Comparison of ENCODE assay signal across 19 cellular contexts in genomic region chr13:98981596-98982195, GRCh38. TPM values are rescaled to one million over a fixed set of nuclear protein-coding genes. Genes with fewer than 3 reads are reported as not detected.
A peak's percentile ranks its signal among the peaks of the same experiment; 100 is the strongest.
DNase-seq lines count a peak whose midpoint lies in the region; ATAC-seq and TF ChIP-seq lines count a peak whose summit lies in the region.
"Had no signal": no experiment of that assay in that cellular context is flagged by ENCODE, and none has a peak within 500 bp of the region (broad histone marks: within the 10 kb centered on the region; RNA-seq: fewer than 3 reads in every experiment).

No MANE protein-coding gene starts in this region.

- BruUV-seq in OCI-LY7 (replicated peaks; lab: Mats Ljungman, UMichigan) = no TSS peak

- DNase-seq in DND-41 (peak; percentile 54), HT1080 (ENCODE audit: low read depth) (peak; percentile 92), memory B cell (ENCODE audit: low spot score in 2 of 2) (no peak), OCI-LY7 (ENCODE audit: low spot score) (no peak), heart left ventricle (no peak), T-helper 9 cell (no peak)
- no peak for DNase-seq in activated T-helper 1 cell treated with anti-CD3 and anti-CD28 coated beads, Interleukin-12 subunit alpha, Interleukin-12 subunit beta, Interleukin-2, Interleukin-4 antibody, amounts not matched to agents 30 ng/mL and 10 ng/mL and 1 ng/mL, durations not matched to agents 14 hours and 24 hours and 36 hours (ENCODE audit: low spot score)
- DNase-seq: activated B cell treated with CpG ODN at 0.5 μM for 24 hours; activated T-cell treated with anti-CD3 and anti-CD28 coated beads, Interleukin-2, amount 50 U/mL, for 4 hours; brain microvascular endothelial cell; effector CD8-positive, alpha-beta T cell; foreskin keratinocyte; GF-D8; mammary epithelial cell; NCI-H1436 treated with DMSO at 0.1 percent for 48 hours; NCI-H446 treated with DMSO at 0.1 percent for 48 hours; stimulated activated CD4-positive, alpha-beta T cell treated with anti-CD3 and anti-CD28 coated beads, Interleukin-4, amount 100 ng/mL, for 4 hours; upper lobe of left lung had no signal

- H3K79me2 ChIP-seq in DND-41 (ENCODE audit: insufficient read depth, low read length) (no peaks in the 10 kb centered on the region), OCI-LY7 (ENCODE audit: insufficient read depth, low read depth, low read length) (no peaks in the 10 kb centered on the region)

- TF ChIP-seq CTCF in DND-41 (IDR thresholded peaks at IDR 0.05; ENCODE audit: borderline replicate concordance, extremely low read depth, low read length, poor library complexity, severe bottlenecking) = no peak
- no peak for TF ChIP-seq CTCF in OCI-LY7 (conservative IDR thresholded peaks at IDR 0.05; ENCODE audit: low read length)
- no peak for TF ChIP-seq CTCF in heart left ventricle (IDR thresholded peaks at IDR 0.05)

- H3K36me3 Mint-ChIP-seq in activated T-helper 1 cell treated with anti-CD3 and anti-CD28 coated beads, Interleukin-12 subunit alpha, Interleukin-12 subunit beta, Interleukin-2, Interleukin-4 antibody, amounts not matched to agents 30 ng/mL and 10 ng/mL and 1 ng/mL, durations not matched to agents 14 hours and 24 hours and 36 hours (ENCODE audit: low read depth) = peaks cover 2% of the 10 kb centered on the region
- peaks cover 5% of the 10 kb centered on the region for H3K36me3 Mint-ChIP-seq in memory B cell

- H3K27ac Mint-ChIP-seq in activated T-helper 1 cell treated with anti-CD3 and anti-CD28 coated beads, Interleukin-12 subunit alpha, Interleukin-12 subunit beta, Interleukin-2, Interleukin-4 antibody, amounts not matched to agents 30 ng/mL and 10 ng/mL and 1 ng/mL, durations not matched to agents 14 hours and 24 hours and 36 hours = peak overlapping the region; percentile 18
- H3K27ac Mint-ChIP-seq in memory B cell = peak overlapping the region; percentile 35
- H3K27ac Mint-ChIP-seq: activated B cell treated with CpG ODN at 0.5 μM for 24 hours had no signal

- H3K36me3 ChIP-seq in DND-41 (ENCODE audit: insufficient read depth, low read length) = no peaks in the 10 kb centered on the region
- no peaks in the 10 kb centered on the region for H3K36me3 ChIP-seq in OCI-LY7 (ENCODE audit: insufficient read depth, low read length)
- no peaks in the 10 kb centered on the region for H3K36me3 ChIP-seq in heart left ventricle
- H3K36me3 ChIP-seq: brain microvascular endothelial cell, upper lobe of left lung had no signal

- intact Hi-C loops in activated T-helper 1 cell treated with anti-CD3 and anti-CD28 coated beads, Interleukin-12 subunit alpha, Interleukin-12 subunit beta, Interleukin-2, Interleukin-4 antibody, amounts not matched to agents 30 ng/mL and 10 ng/mL and 1 ng/mL, durations not matched to agents 14 hours and 24 hours and 36 hours (cut with micrococcal nuclease) = no loop called here
- intact Hi-C loops in OCI-LY7 (cut with micrococcal nuclease; ENCODE audit: unreplicated experiment) (no loop called here), heart left ventricle (cut with DNase I) (no loop called here)

- H3K4me1 Mint-ChIP-seq in activated T-helper 1 cell treated with anti-CD3 and anti-CD28 coated beads, Interleukin-12 subunit alpha, Interleukin-12 subunit beta, Interleukin-2, Interleukin-4 antibody, amounts not matched to agents 30 ng/mL and 10 ng/mL and 1 ng/mL, durations not matched to agents 14 hours and 24 hours and 36 hours (ENCODE audit: low read depth) = peaks cover 53% of the 10 kb centered on the region
- peaks cover 8% of the 10 kb centered on the region for H3K4me1 Mint-ChIP-seq in memory B cell
- H3K4me1 Mint-ChIP-seq: activated B cell treated with CpG ODN at 0.5 μM for 24 hours had no signal

- H3K4me3 Mint-ChIP-seq in activated T-helper 1 cell treated with anti-CD3 and anti-CD28 coated beads, Interleukin-12 subunit alpha, Interleukin-12 subunit beta, Interleukin-2, Interleukin-4 antibody, amounts not matched to agents 30 ng/mL and 10 ng/mL and 1 ng/mL, durations not matched to agents 14 hours and 24 hours and 36 hours = peak overlapping the region; percentile 1
- no peak overlapping the region for H3K4me3 Mint-ChIP-seq in memory B cell
- H3K4me3 Mint-ChIP-seq: activated B cell treated with CpG ODN at 0.5 μM for 24 hours; activated T-cell treated with anti-CD3 and anti-CD28 coated beads, Interleukin-2, amount 50 U/mL, for 4 hours had no signal

- POLR2A ChIA-PET in OCI-LY7 (lab: Charles Lee) = interaction anchor here (0.7 kb wide), 1 partner anchor 90 kb away, joined by 3 read pairs; no protein-coding TSS in a partner anchor

- peak overlapping the region; percentile 47 for H3K27ac ChIP-seq in DND-41 (ENCODE audit: low read length)
- H3K27ac ChIP-seq in OCI-LY7 (ENCODE audit: low read depth, low read length, poor library complexity, severe bottlenecking) = no peak overlapping the region
- H3K27ac ChIP-seq in heart left ventricle = no peak overlapping the region
- H3K27ac ChIP-seq: brain microvascular endothelial cell, foreskin keratinocyte had no signal

- H3K9ac ChIP-seq in DND-41 (ENCODE audit: low read depth, low read length) = no peak overlapping the region

- 73 to 77% (median 75%) methylated on average over 9 of the region's 9 CpGs for WGBS in heart left ventricle, 4 donors

- CTCF ChIA-PET in OCI-LY7 (lab: Charles Lee; ENCODE audit: unreplicated experiment) = no interaction called here

- H3K4me3 ChIP-seq in DND-41 (ENCODE audit: low read depth in 1 of 2, low read length in 2 of 2) = no peak overlapping the region
- H3K4me3 ChIP-seq in OCI-LY7 (ENCODE audit: low read depth, low read length, poor library complexity, severe bottlenecking) = no peak overlapping the region
- H3K4me3 ChIP-seq in heart left ventricle = no peak overlapping the region
- H3K4me3 ChIP-seq: upper lobe of left lung had no signal

- H3K9me2 ChIP-seq in OCI-LY7 (ENCODE audit: insufficient read depth, low read length) = no peaks in the 10 kb centered on the region

- H2AFZ ChIP-seq in DND-41 (ENCODE audit: low read depth, low read length) (no peak overlapping the region), OCI-LY7 (ENCODE audit: low read length) (no peak overlapping the region)

- H3K4me1 ChIP-seq in DND-41 (ENCODE audit: insufficient read depth, low read length) (peaks cover 73% of the 10 kb centered on the region), OCI-LY7 (ENCODE audit: insufficient read depth, low read length, poor library complexity, severe bottlenecking) (no peaks in the 10 kb centered on the region), heart left ventricle (peaks cover 0 to 46% (median 16%) of the 10 kb centered on the region in 12 donors)

- H3K4me2 ChIP-seq in DND-41 (ENCODE audit: insufficient read depth, low read length) = no peak overlapping the region
- H3K4me2 ChIP-seq in OCI-LY7 (ENCODE audit: low read length) = no peak overlapping the region

- peak; percentile 24 for ATAC-seq in DND-41 (ENCODE audit: insufficient read depth, low read depth)
- no peak for ATAC-seq in memory B cell (ENCODE audit: low read depth)
- ATAC-seq in HG03196 (IDR thresholded peaks at IDR 0.05; ENCODE audit: unreplicated experiment) = no peak
- no peak for ATAC-seq in heart left ventricle
- ATAC-seq: foreskin keratinocyte had no signal

- no peaks in the 10 kb centered on the region for H3K9me3 Mint-ChIP-seq in activated T-helper 1 cell treated with anti-CD3 and anti-CD28 coated beads, Interleukin-12 subunit alpha, Interleukin-12 subunit beta, Interleukin-2, Interleukin-4 antibody, amounts not matched to agents 30 ng/mL and 10 ng/mL and 1 ng/mL, durations not matched to agents 14 hours and 24 hours and 36 hours
- no peaks in the 10 kb centered on the region for H3K9me3 Mint-ChIP-seq in memory B cell
- H3K9me3 Mint-ChIP-seq: activated B cell treated with CpG ODN at 0.5 μM for 24 hours; activated T-cell treated with anti-CD3 and anti-CD28 coated beads, Interleukin-2, amount 50 U/mL, for 4 hours had no signal

- no peaks in the 10 kb centered on the region for H3K27me3 Mint-ChIP-seq in activated T-helper 1 cell treated with anti-CD3 and anti-CD28 coated beads, Interleukin-12 subunit alpha, Interleukin-12 subunit beta, Interleukin-2, Interleukin-4 antibody, amounts not matched to agents 30 ng/mL and 10 ng/mL and 1 ng/mL, durations not matched to agents 14 hours and 24 hours and 36 hours (ENCODE audit: insufficient read depth)
- H3K27me3 Mint-ChIP-seq in memory B cell = no peaks in the 10 kb centered on the region
- H3K27me3 Mint-ChIP-seq: activated B cell treated with CpG ODN at 0.5 μM for 24 hours had no signal

- H3K9me3 ChIP-seq in DND-41 (ENCODE audit: insufficient read depth, low read length, severe bottlenecking) (no peaks in the 10 kb centered on the region), OCI-LY7 (ENCODE audit: low read length) (no peaks in the 10 kb centered on the region), heart left ventricle (no peaks in the 10 kb centered on the region)
- H3K9me3 ChIP-seq: upper lobe of left lung had no signal

- TF ChIP-seq POLR2A in heart left ventricle (IDR thresholded peaks at IDR 0.05) = no peak

- H4K20me1 ChIP-seq in DND-41 (ENCODE audit: insufficient read depth, low read length) = no peaks in the 10 kb centered on the region
- H4K20me1 ChIP-seq in OCI-LY7 (ENCODE audit: insufficient read depth, low read length) = no peaks in the 10 kb centered on the region

- no peaks in the 10 kb centered on the region for H3K27me3 ChIP-seq in DND-41 (ENCODE audit: insufficient read depth, low read length, poor library complexity)
- H3K27me3 ChIP-seq in heart left ventricle = peaks cover 0 to 7% (median 0%) of the 10 kb centered on the region in 9 donors
- H3K27me3 ChIP-seq: brain microvascular endothelial cell, foreskin keratinocyte, upper lobe of left lung had no signal

RNA-seq across cellular contexts. Expression of gene DOCK9, which starts 3.8 kb away (rescaled TPM):
- 58.1 and 77.7 TPM in 2 replicates for total RNA-seq in HT1080 (2014; rRNA removed; shearing (Covaris generic))
- 57.0 and 70.3 TPM in 2 replicates for polyA plus RNA-seq in HT1080 (2015; cell fraction: cytosol; rRNA removed)
- 153 and 159 TPM in 2 replicates for polyA plus RNA-seq in HT1080 (2015; cell fraction: nucleus; rRNA removed)
- 36.0 and 38.7 TPM in 2 replicates for total RNA-seq in activated T-helper 1 cell treated with anti-CD3 and anti-CD28 coated beads, Interleukin-12 subunit alpha, Interleukin-12 subunit beta, Interleukin-2, Interleukin-4 antibody, amounts not matched to agents 30 ng/mL and 10 ng/mL and 1 ng/mL, durations not matched to agents 14 hours and 24 hours and 36 hours
- total RNA-seq in OCI-LY7 (2014; rRNA removed; shearing (Covaris generic)) = 19.3 and 24.0 TPM in 2 replicates
- total RNA-seq in OCI-LY7 (2022) (28.0 and 35.9 TPM in 2 replicates), heart left ventricle (100 to 1,000 TPM in 1 of 9 donors, 10 to 100 TPM in 8; 35.0 to 128 (median 45.2) TPM)
- polyA plus RNA-seq in heart left ventricle = 10 to 100 TPM; 21.4 to 59.8 TPM

Comparison
In these comparisons a context has a peak if more than half of its experiments do, and no peak if none do; other contexts are left out.
1. DNase-seq: peak in DND-41 (single experiment) and HT1080 (single experiment); none in activated T-helper 1 cell treated with anti-CD3 and anti-CD28 coated beads, Interleukin-12 subunit alpha, Interleukin-12 subunit beta, Interleukin-2, Interleukin-4 antibody, amounts not matched to agents 30 ng/mL and 10 ng/mL and 1 ng/mL, durations not matched to agents 14 hours and 24 hours and 36 hours (single experiment), memory B cell (0 of 2), OCI-LY7 (single experiment), heart left ventricle (0 of 5) and T-helper 9 cell (single experiment).